In genomic region chr3:184339016-184339415, GRCh38 we compare ENCODE assay signal across 10 cellular contexts. TPM values are rescaled to one million over a fixed set of nuclear protein-coding genes. Genes with fewer than 3 reads are reported as not detected.
DNase-seq lines count a peak whose midpoint lies in the region; ATAC-seq, FAIRE-seq and TF ChIP-seq lines count a peak whose summit lies in the region.
"Had no signal": no experiment of that assay in that cellular context is flagged by ENCODE, and none has a peak within 500 bp of the region (broad histone marks: within the 10 kb centered on the region; RNA-seq: fewer than 3 reads in every experiment).

No MANE protein-coding gene starts in this region.

- no peaks in the 10 kb centered on the region for H3K27me3 Mint-ChIP-seq in astrocyte (ENCODE audit: low read depth, unreplicated experiment)
- H3K27me3 Mint-ChIP-seq in immature natural killer cell (ENCODE audit: low read depth in 3 of 3): peaks cover 2 to 7% (median 6%) of the 10 kb centered on the region in 3 donors

- H3K4me1 Mint-ChIP-seq in astrocyte (ENCODE audit: low read depth, unreplicated experiment) (peaks cover 57% of the 10 kb centered on the region), immature natural killer cell (peaks cover 21 to 25% of the 10 kb centered on the region in 2 donors)

- H3K9ac ChIP-seq in astrocyte (ENCODE audit: low read length): peak overlapping the region; percentile 84

- H3K4me3 ChIP-seq in astrocyte (ENCODE audit: insufficient read depth, low read depth, low read length) (peak overlapping the region; percentile 47), kidney epithelial cell (ENCODE audit: low read depth, low read length) (peak overlapping the region; percentile 2), tibial artery (peak overlapping the region; percentile 90 to 94)
- H3K4me3 ChIP-seq: PC-9 had no signal

- ATAC-seq in GM21526 (IDR thresholded peaks at IDR 0.05; ENCODE audit: low FRiP score, unreplicated experiment): no peak

- TF ChIP-seq CTCF in astrocyte (IDR thresholded peaks at IDR 0.05; ENCODE audit: insufficient read depth, low read depth, low read length) (no peak), kidney epithelial cell (IDR thresholded peaks at IDR 0.05; ENCODE audit: insufficient read depth, low read length, poor library complexity, severe bottlenecking) (no peak), tibial artery (IDR thresholded peaks at IDR 0.05) (no peak)

- H3K4me2 ChIP-seq in astrocyte (ENCODE audit: low read length): peak overlapping the region; percentile 89
- H3K4me2 ChIP-seq: PC-9 had no signal

- intact Hi-C loops in tibial artery (cut with DNase I; ENCODE audit: low total_unique reads): loop anchor here (2.0 kb wide), 1 partner anchor 40 kb away; the partner anchor contains the start of gene PSMD2

- peaks cover 48% of the 10 kb centered on the region for H4K20me1 ChIP-seq in astrocyte (ENCODE audit: insufficient read depth, low read length)

- peaks cover 17% of the 10 kb centered on the region for H3K36me3 Mint-ChIP-seq in astrocyte (ENCODE audit: low read depth, unreplicated experiment)
- H3K36me3 Mint-ChIP-seq in immature natural killer cell: peaks cover 0 to 8% (median 4%) of the 10 kb centered on the region in 3 donors

- DNase-seq in NCI-H2107 treated with DMSO at 0.1 percent for 48 hours (lab: John Stamatoyannopoulos, UW; ENCODE audit: unreplicated experiment) (peak; percentile 83), NCI-H2107 (lab: John Stamatoyannopoulos, UW) (no peak), astrocyte (ENCODE audit: low read depth) (no peak), kidney epithelial cell (ENCODE audit: low read depth) (no peak), tibial artery (no peak), immature natural killer cell (no peak)
- no peak for DNase-seq in effector CD4-positive, alpha-beta T cell
- DNase-seq: ACHN, PC-9 had no signal

- peaks cover 21% of the 10 kb centered on the region for H3K79me2 ChIP-seq in astrocyte (ENCODE audit: insufficient read depth, low read length)

- peak overlapping the region; percentile 54 for H2AFZ ChIP-seq in astrocyte (ENCODE audit: low read depth, low read length)
- H2AFZ ChIP-seq: PC-9 had no signal

- H3K27ac ChIP-seq in astrocyte (ENCODE audit: low read depth, low read length) (peak overlapping the region; percentile 60), tibial artery (peak overlapping the region; percentile 97 to 98)
- H3K27ac ChIP-seq: PC-9 had no signal

- no peak for FAIRE-seq in astrocyte (lab: Jason Lieb, UNC)

- H3K4me1 ChIP-seq in astrocyte (ENCODE audit: insufficient read depth, low read length) (peaks cover 69% of the 10 kb centered on the region), tibial artery (peaks cover 0 to 39% (median 27%) of the 10 kb centered on the region in 4 donors)

- H3K27me3 ChIP-seq in astrocyte (ENCODE audit: insufficient read depth, low read length) (no peaks in the 10 kb centered on the region), kidney epithelial cell (ENCODE audit: control insufficient read depth, insufficient read depth, low read length) (no peaks in the 10 kb centered on the region), tibial artery (no peaks in the 10 kb centered on the region)

- no peaks in the 10 kb centered on the region for H3K9me3 Mint-ChIP-seq in astrocyte (ENCODE audit: unreplicated experiment)
- peaks cover 0 to 1% (median 0%) of the 10 kb centered on the region in 6 donors for H3K9me3 Mint-ChIP-seq in immature natural killer cell

- H3K4me3 Mint-ChIP-seq in astrocyte (ENCODE audit: unreplicated experiment) (peak overlapping the region; percentile 65), immature natural killer cell (no peak overlapping the region)

- H3K27ac Mint-ChIP-seq in astrocyte (ENCODE audit: unreplicated experiment) (peak overlapping the region; percentile 81), immature natural killer cell (no peak overlapping the region)

- H3K36me3 ChIP-seq in astrocyte (ENCODE audit: insufficient read depth, low read length) (peaks cover 6% of the 10 kb centered on the region), kidney epithelial cell (ENCODE audit: control insufficient read depth, insufficient read depth, low read length) (peaks cover 4% of the 10 kb centered on the region), tibial artery (peaks cover 34 to 41% (median 40%) of the 10 kb centered on the region in 3 donors)

- H3K9me3 ChIP-seq in astrocyte (ENCODE audit: insufficient read depth, low read depth, low read length) (no peaks in the 10 kb centered on the region), tibial artery (no peaks in the 10 kb centered on the region)

RNA-seq across cellular contexts. Expression of gene FAM131A, which starts 1.6 kb away (rescaled TPM):
- total RNA-seq in astrocyte: 12.2 TPM in 2 replicates
- 14.0 and 14.7 TPM in 2 replicates for total RNA-seq in kidney epithelial cell
- polyA plus RNA-seq in immature natural killer cell: 1 to 10 TPM; 2.4 to 3.0 (median 2.8) TPM

RNA-seq across cellular contexts. Expression of gene CLCN2, which starts 22.4 kb away (rescaled TPM):
- total RNA-seq in astrocyte (7.4 and 9.0 TPM in 2 replicates), kidney epithelial cell (2.6 and 4.0 TPM in 2 replicates)
- under 1 TPM in 2 of 3 donors, not detected in 1; 0.57 to 0.76 TPM for polyA plus RNA-seq in immature natural killer cell

RNA-seq across cellular contexts. Expression of gene POLR2H, which starts 22.5 kb away (rescaled TPM):
- 63.2 and 70.3 TPM in 2 replicates for total RNA-seq in astrocyte
- total RNA-seq in kidney epithelial cell: 73.3 and 79.8 TPM in 2 replicates
- 10 to 100 TPM; 57.2 to 61.2 (median 59.5) TPM for polyA plus RNA-seq in immature natural killer cell

RNA-seq across cellular contexts. Expression of gene EIF4G1, which starts 24.6 kb away (rescaled TPM):
- total RNA-seq in astrocyte (490 and 495 TPM in 2 replicates), kidney epithelial cell (381 and 386 TPM in 2 replicates)
- polyA plus RNA-seq in immature natural killer cell: 10 to 100 TPM in 2 of 3 donors, 1 to 10 TPM in 1; 6.4 to 55.9 (median 13.4) TPM

RNA-seq across cellular contexts. Expression of gene THPO, which starts 39.0 kb away (rescaled TPM):
- 0.25 and 0.46 TPM in 2 replicates for total RNA-seq in astrocyte
- total RNA-seq in kidney epithelial cell: 0.25 TPM in 1 of 2 replicates, not detected in the other
- not detected for polyA plus RNA-seq in immature natural killer cell
- total RNA-seq: PC-9 had no signal

Comparison
In these comparisons a context has a peak if more than half of its experiments do, and no peak if none do; other contexts are left out.
1. H3K4me3 ChIP-seq: peak in every context shown above with its lines; median percentile 92 in tibial artery; 47 in astrocyte; 2 in kidney epithelial cell.